In the genomic region with DNA sequence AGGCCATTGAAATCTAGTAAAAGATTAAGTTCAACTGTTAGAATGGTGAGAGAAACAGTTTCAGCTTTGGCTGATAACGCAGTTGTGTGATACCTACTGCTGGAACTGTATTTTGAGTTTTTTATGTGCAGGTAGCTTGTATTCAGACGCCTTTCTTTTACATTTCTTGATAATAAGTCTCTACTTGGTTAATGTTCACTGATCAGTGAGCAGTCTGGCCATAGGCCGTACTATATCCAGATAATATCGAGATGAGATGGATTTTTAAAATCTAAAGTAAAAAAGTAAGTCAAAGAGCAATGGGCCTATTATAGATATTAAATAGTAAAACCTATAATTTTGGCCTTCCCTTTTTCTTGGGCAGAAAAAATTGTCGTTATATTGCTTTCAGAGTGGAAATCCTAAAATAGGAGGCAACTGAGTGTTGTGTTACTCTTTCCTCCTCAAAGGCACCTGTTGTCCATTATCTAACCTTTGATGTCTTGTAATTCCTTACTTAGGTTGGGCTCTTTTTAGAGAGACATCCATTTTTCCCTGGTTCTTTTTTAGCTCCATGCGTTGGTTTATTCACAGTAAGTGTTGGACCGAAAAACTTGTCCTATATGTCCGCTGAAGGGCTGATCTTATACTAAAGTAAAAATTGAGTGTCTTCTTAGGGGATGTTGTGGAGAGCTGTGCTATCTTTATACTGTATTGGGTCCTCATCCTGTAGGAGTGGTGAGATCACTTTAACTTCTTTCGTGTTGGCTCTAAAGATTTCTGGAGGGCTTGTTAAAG, we compare ENCODE assay signal across 11 cellular contexts. TPM values are rescaled to one million over a fixed set of nuclear protein-coding genes. Genes with fewer than 3 reads are reported as not detected.
DNase-seq lines count a peak whose midpoint lies in the region; ATAC-seq and TF ChIP-seq lines count a peak whose summit lies in the region.
"Had no signal": no experiment of that assay in that cellular context is flagged by ENCODE, and none has a peak within 500 bp of the region (broad histone marks: within the 10 kb centered on the region; RNA-seq: fewer than 3 reads in every experiment).

No MANE protein-coding gene starts in this region.

- no peaks in the 10 kb centered on the region for H3K9me3 ChIP-seq in iPS-20b (ENCODE audit: insufficient read depth, low read depth, low read length)
- H3K9me3 ChIP-seq in stomach smooth muscle (ENCODE audit: control insufficient read depth in 2 of 2, low read length in 2 of 2) = no peaks in the 10 kb centered on the region

- no peak overlapping the region for H2AFZ ChIP-seq in GM23338

- no peaks in the 10 kb centered on the region for H3K9me2 ChIP-seq in GM23338 (ENCODE audit: insufficient read depth)

- H3K4me1 Mint-ChIP-seq in GM23338 = peaks cover 8% of the 10 kb centered on the region
- H3K4me1 Mint-ChIP-seq in CD14-positive monocyte = peaks cover 11% of the 10 kb centered on the region

- DNase-seq in GM23338 (ENCODE audit: low spot score) (no peak), CD14-positive monocyte (ENCODE audit: low spot score) (no peak), NCI-H2196 (lab: John Stamatoyannopoulos, UW; ENCODE audit: unreplicated experiment) (no peak), NCI-H1436 treated with DMSO at 0.1 percent for 48 hours (lab: John Stamatoyannopoulos, UW) (no peak)
- no peak for DNase-seq in activated T-cell treated with anti-CD3 and anti-CD28 coated beads, Interleukin-2, amount 50 U/mL, for 1 hour
- DNase-seq: midbrain, NCI-H2107 had no signal

- H3F3A ChIP-seq in GM23338 (replicated peaks; ENCODE audit: low read depth) = no peaks in the 10 kb centered on the region; the same call in 1 of the 2 replicates

- H3K36me3 ChIP-seq in GM23338 (ENCODE audit: insufficient read depth) (no peaks in the 10 kb centered on the region), iPS-20b (ENCODE audit: insufficient read depth, low read depth, low read length) (no peaks in the 10 kb centered on the region), stomach smooth muscle (ENCODE audit: control insufficient read depth in 2 of 2, insufficient read depth in 2 of 2, low read length in 2 of 2) (no peaks in the 10 kb centered on the region)

- H3K27me3 ChIP-seq in GM23338 (ENCODE audit: insufficient read depth) (no peaks in the 10 kb centered on the region), iPS-20b (ENCODE audit: insufficient read depth, low read length) (no peaks in the 10 kb centered on the region), stomach smooth muscle (ENCODE audit: control insufficient read depth in 1 of 2, insufficient read depth in 2 of 2, low read length in 2 of 2) (no peaks in the 10 kb centered on the region)

- H3K36me3 Mint-ChIP-seq in GM23338 (ENCODE audit: low read depth) (no peaks in the 10 kb centered on the region), CD14-positive monocyte (peaks cover 1 to 2% of the 10 kb centered on the region in 2 donors)

- peaks cover 27% of the 10 kb centered on the region for H3K4me1 ChIP-seq in GM23338 (ENCODE audit: insufficient read depth)
- H3K4me1 ChIP-seq in iPS-20b (ENCODE audit: insufficient read depth, low read length) = peaks cover 23% of the 10 kb centered on the region
- peaks cover 10% of the 10 kb centered on the region for H3K4me1 ChIP-seq in stomach smooth muscle (ENCODE audit: control insufficient read depth, insufficient read depth, low read length)

- TF ChIP-seq CTCF in GM23338 (conservative IDR thresholded peaks at IDR 0.05; ENCODE audit: low read depth in 2 of 2) = no peak
- TF ChIP-seq CTCF in VCaP (conservative IDR thresholded peaks at IDR 0.05) = no peak
- no peak for TF ChIP-seq CTCF in CD14-positive monocyte (IDR thresholded peaks at IDR 0.05)

- H3K27ac Mint-ChIP-seq in GM23338 (no peak overlapping the region), CD14-positive monocyte (no peak overlapping the region)
- H3K27ac Mint-ChIP-seq: brain had no signal

- H3K9ac ChIP-seq in iPS-20b (ENCODE audit: low read depth, low read length) = peak overlapping the region; percentile 91; the same call in 1 of the 2 replicates
- peak overlapping the region in 1 of 2 donors; percentile 83 for H3K9ac ChIP-seq in stomach smooth muscle (ENCODE audit: low read length in 2 of 2)

- H3K9me3 Mint-ChIP-seq in GM23338 (no peaks in the 10 kb centered on the region), CD14-positive monocyte (peaks cover 0 to 3% (median 0%) of the 10 kb centered on the region in 7 donors)

- H3K27ac ChIP-seq in GM23338 (ENCODE audit: low read depth) (no peak overlapping the region), VCaP (peak overlapping the region; percentile 79), iPS-20b (ENCODE audit: low read length) (no peak overlapping the region), stomach smooth muscle (ENCODE audit: low read length) (no peak overlapping the region)

- peak overlapping the region; percentile 91 for H3K4me3 ChIP-seq in GM23338
- peak overlapping the region; percentile 93 for H3K4me3 ChIP-seq in iPS-20b (ENCODE audit: low read length)
- peak overlapping the region; percentile 80 to 85 for H3K4me3 ChIP-seq in stomach smooth muscle (ENCODE audit: low read length in 2 of 2)

- intact Hi-C loops in CD14-positive monocyte (cut with micrococcal nuclease) = no loop called here

- ATAC-seq in GM23338 = no peak

- H3K79me2 ChIP-seq in GM23338 (replicated peaks; ENCODE audit: insufficient read depth) = peaks cover 62% of the 10 kb centered on the region

- H3K4me3 Mint-ChIP-seq in GM23338 (no peak overlapping the region), CD14-positive monocyte (no peak overlapping the region)
- H3K4me3 Mint-ChIP-seq: brain had no signal

- H3K4me2 ChIP-seq in GM23338 = peak overlapping the region; percentile 98

- peaks cover 3% of the 10 kb centered on the region for H3K27me3 Mint-ChIP-seq in GM23338 (ENCODE audit: insufficient read depth, low read depth, poor library complexity)
- H3K27me3 Mint-ChIP-seq in CD14-positive monocyte (ENCODE audit: low read depth in 3 of 3) = peaks cover 0 to 7% (median under 1%) of the 10 kb centered on the region in 3 donors
- H3K27me3 Mint-ChIP-seq: brain had no signal

- peaks cover 18% of the 10 kb centered on the region; the same call in 1 of the 2 replicates for H4K20me1 ChIP-seq in GM23338 (replicated peaks; ENCODE audit: insufficient read depth)

TF ChIP-seq in GM23338, 12 proteins besides CTCF, POLR2A, EP300 and RAD21:
- TF ChIP-seq, protein P1, sequence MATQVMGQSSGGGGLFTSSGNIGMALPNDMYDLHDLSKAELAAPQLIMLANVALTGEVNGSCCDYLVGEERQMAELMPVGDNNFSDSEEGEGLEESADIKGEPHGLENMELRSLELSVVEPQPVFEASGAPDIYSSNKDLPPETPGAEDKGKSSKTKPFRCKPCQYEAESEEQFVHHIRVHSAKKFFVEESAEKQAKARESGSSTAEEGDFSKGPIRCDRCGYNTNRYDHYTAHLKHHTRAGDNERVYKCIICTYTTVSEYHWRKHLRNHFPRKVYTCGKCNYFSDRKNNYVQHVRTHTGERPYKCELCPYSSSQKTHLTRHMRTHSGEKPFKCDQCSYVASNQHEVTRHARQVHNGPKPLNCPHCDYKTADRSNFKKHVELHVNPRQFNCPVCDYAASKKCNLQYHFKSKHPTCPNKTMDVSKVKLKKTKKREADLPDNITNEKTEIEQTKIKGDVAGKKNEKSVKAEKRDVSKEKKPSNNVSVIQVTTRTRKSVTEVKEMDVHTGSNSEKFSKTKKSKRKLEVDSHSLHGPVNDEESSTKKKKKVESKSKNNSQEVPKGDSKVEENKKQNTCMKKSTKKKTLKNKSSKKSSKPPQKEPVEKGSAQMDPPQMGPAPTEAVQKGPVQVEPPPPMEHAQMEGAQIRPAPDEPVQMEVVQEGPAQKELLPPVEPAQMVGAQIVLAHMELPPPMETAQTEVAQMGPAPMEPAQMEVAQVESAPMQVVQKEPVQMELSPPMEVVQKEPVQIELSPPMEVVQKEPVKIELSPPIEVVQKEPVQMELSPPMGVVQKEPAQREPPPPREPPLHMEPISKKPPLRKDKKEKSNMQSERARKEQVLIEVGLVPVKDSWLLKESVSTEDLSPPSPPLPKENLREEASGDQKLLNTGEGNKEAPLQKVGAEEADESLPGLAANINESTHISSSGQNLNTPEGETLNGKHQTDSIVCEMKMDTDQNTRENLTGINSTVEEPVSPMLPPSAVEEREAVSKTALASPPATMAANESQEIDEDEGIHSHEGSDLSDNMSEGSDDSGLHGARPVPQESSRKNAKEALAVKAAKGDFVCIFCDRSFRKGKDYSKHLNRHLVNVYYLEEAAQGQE (IDR thresholded peaks at IDR 0.05; ENCODE audit: unreplicated experiment) = no peak
- TF ChIP-seq EZH2 (IDR thresholded peaks at IDR 0.05; ENCODE audit: low read depth, unreplicated experiment) (no peak), NANOG (IDR thresholded peaks at IDR 0.05; ENCODE audit: borderline replicate concordance) (no peak), ZNF114 (CRISPR knock-in tag; IDR thresholded peaks at IDR 0.05) (no peak)

RNA-seq across cellular contexts. Expression of a gene that starts 1.7 kb away (rescaled TPM):
- 100 and 115 TPM in 2 replicates for total RNA-seq in GM23338 (2014; rRNA removed; shearing (Covaris generic))
- 55.4 and 65.3 TPM in 2 replicates for polyA plus RNA-seq in GM23338 (2016; fragmentation: Nextera tagmentation; extraction: Ambion mirVana)
- 10 to 100 TPM; 11.5 to 15.0 TPM for polyA plus RNA-seq in CD14-positive monocyte
